In genomic region chr3:156957715-156958114, GRCh38 we compare ENCODE assay signal across 18 cellular contexts.
DNase-seq lines count a peak whose midpoint lies in the region; ATAC-seq, FAIRE-seq and TF ChIP-seq lines count a peak whose summit lies in the region.
"Had no signal": no experiment of that assay in that cellular context is flagged by ENCODE, and none has a peak within 500 bp of the region (broad histone marks: within the 10 kb centered on the region; RNA-seq: fewer than 3 reads in every experiment).

No MANE protein-coding gene starts in this region.

- peak; percentile 55 for ATAC-seq in GM18858 (IDR thresholded peaks at IDR 0.05; ENCODE audit: unreplicated experiment)
- ATAC-seq in GM21423 (IDR thresholded peaks at IDR 0.05; ENCODE audit: unreplicated experiment), result peak; percentile 88
- peak; percentile 98 for ATAC-seq in HG03064 (IDR thresholded peaks at IDR 0.05; ENCODE audit: low read depth, unreplicated experiment)
- peak; percentile 100 for ATAC-seq in GM12878
- ATAC-seq: HCT116, heart right ventricle had no signal

- WGBS in GM12878 (ENCODE audit: insufficient coverage, insufficient replicate concordance, low lambda C conversion rate, missing lambda C conversion rate), result 30% methylated on average over 1 of the region's 1 CpG

- RAD21 ChIA-PET in GM12878 (lab: Charles Lee; ENCODE audit: unreplicated experiment), result interaction anchor here (1.0 to 1.5 kb wide), 2 partner anchors 21 to 179 kb away, joined by 3 to 5 read pairs; no protein-coding TSS in a partner anchor

- H3K36me3 Mint-ChIP-seq in activated CD4-positive, alpha-beta memory T cell treated with anti-CD3 and anti-CD28 coated beads for 36 hours, result peaks cover 4% of the 10 kb centered on the region

- 0 out of 2 replicates have a peak overlapping the region, but pooled peaks have one; percentile 1 for H3K4me3 ChIP-seq in GM12878
- H3K4me3 ChIP-seq: heart right ventricle had no signal

- H3K27ac ChIP-seq in GM12878 (ENCODE audit: control insufficient read depth, insufficient read depth), result peak overlapping the region; percentile 22; the same call in 1 of the 2 replicates
- H3K27ac ChIP-seq: heart right ventricle had no signal

- intact Hi-C loops in GM12878 (cut with micrococcal nuclease; ENCODE audit: unreplicated experiment), result loop anchor here (2.0 to 5.0 kb wide), 2 partner anchors 107 to 125 kb away; no protein-coding TSS in a partner anchor
- intact Hi-C loops in activated CD4-positive, alpha-beta memory T cell treated with anti-CD3 and anti-CD28 coated beads for 36 hours (cut with micrococcal nuclease), result no loop called here

- H3K4me2 ChIP-seq in GM12878 (ENCODE audit: control insufficient read depth, insufficient read depth), result peak overlapping the region; percentile 70

- H3K9me3 ChIP-seq in GM12878 (replicated peaks; ENCODE audit: control insufficient read depth, insufficient read depth, low read length), result no peaks in the 10 kb centered on the region
- H3K9me3 ChIP-seq: heart right ventricle had no signal

- no peak overlapping the region for H3K9ac ChIP-seq in GM12878 (ENCODE audit: control insufficient read depth, insufficient read depth, low read length)

- CTCF ChIA-PET in GM12878 (lab: Yijun Ruan, JAX), result interaction anchor here (1.0 to 1.8 kb wide), 4 partner anchors 18 to 180 kb away, joined by 3 to 6 read pairs (median 4); no protein-coding TSS in a partner anchor
- CTCF ChIA-PET in activated CD4-positive, alpha-beta memory T cell treated with anti-CD3 and anti-CD28 coated beads for 36 hours (lab: Charles Lee), result no interaction called here

- POLR2A ChIA-PET in GM12878 (lab: Charles Lee), result no interaction called here
- POLR2A ChIA-PET in activated CD4-positive, alpha-beta memory T cell treated with anti-CD3 and anti-CD28 coated beads for 36 hours (lab: Charles Lee), result no interaction called here

- peaks cover 4% of the 10 kb centered on the region for H3K27me3 Mint-ChIP-seq in activated CD4-positive, alpha-beta memory T cell treated with anti-CD3 and anti-CD28 coated beads for 36 hours

- BruUV-seq in GM12878 (replicated peaks; lab: Mats Ljungman, UMichigan), result no TSS peak

- no peaks in the 10 kb centered on the region for H4K20me1 ChIP-seq in GM12878 (ENCODE audit: control insufficient read depth, insufficient read depth)

- H3K27ac Mint-ChIP-seq in activated CD4-positive, alpha-beta memory T cell treated with anti-CD3 and anti-CD28 coated beads for 36 hours, result no peak overlapping the region

- no peak overlapping the region for H3K4me3 Mint-ChIP-seq in activated CD4-positive, alpha-beta memory T cell treated with anti-CD3 and anti-CD28 coated beads for 36 hours

- H3K27me3 ChIP-seq in GM12878 (replicated peaks in 1 of 2; ENCODE audit: control insufficient read depth in 2 of 2, insufficient read depth in 2 of 2, low read length in 1 of 2), result no peaks in the 10 kb centered on the region
- H3K27me3 ChIP-seq: heart right ventricle had no signal

- no peaks in the 10 kb centered on the region for H3K79me2 ChIP-seq in GM12878 (ENCODE audit: control insufficient read depth, insufficient read depth, low read length)

- SMC1A ChIA-PET in GM12878 (lab: Charles Lee; ENCODE audit: uncharacterized antibody, unreplicated experiment), result interaction anchor here (0.6 to 2.3 kb wide), 5 partner anchors 16 to 122 kb away, joined by 3 to 10 read pairs (median 3); no protein-coding TSS in a partner anchor

- TF ChIP-seq EP300 in GM12878 (IDR thresholded peaks at IDR 0.05; ENCODE audit: borderline replicate concordance in 1 of 2, control insufficient read depth in 1 of 2, low read depth in 2 of 2, low read length in 2 of 2), result peak; percentile 50 to 53; a peak in 2 of 4 replicates

- peak; percentile 71 for FAIRE-seq in GM12878 (lab: Jason Lieb, UNC)
- FAIRE-seq: urothelium cell line had no signal

- TF ChIP-seq POLR2A in GM12878 (IDR thresholded peaks at IDR 0.05; ENCODE audit: low read depth, low read length), result no peak

- in situ Hi-C loops in GM12878 (cut with MboI), result no loop called here

- H3K36me3 ChIP-seq in GM12878 (ENCODE audit: control insufficient read depth in 2 of 2, insufficient read depth in 2 of 2, low read length in 1 of 2), result no peaks in the 10 kb centered on the region
- H3K36me3 ChIP-seq: heart right ventricle had no signal

- no peak for TF ChIP-seq CTCF in GM12878 (IDR thresholded peaks at IDR 0.05 in 2 of 3, conservative IDR thresholded peaks at IDR 0.05 in 1 of 3; ENCODE audit: control insufficient read depth in 2 of 3, extremely low read depth in 1 of 3, insufficient read depth in 1 of 3, low read depth in 3 of 3, low read length in 3 of 3)

- TF ChIP-seq RAD21 in GM12878 (IDR thresholded peaks at IDR 0.05; ENCODE audit: insufficient read depth, low read depth, low read length), result peak; percentile 9; the same call in 1 of the 2 replicates

- peaks cover 12% of the 10 kb centered on the region for H3K4me1 ChIP-seq in GM12878 (ENCODE audit: control insufficient read depth, insufficient read depth, low read length)
- H3K4me1 ChIP-seq: heart right ventricle had no signal

- no peaks in the 10 kb centered on the region for H3K9me3 Mint-ChIP-seq in activated CD4-positive, alpha-beta memory T cell treated with anti-CD3 and anti-CD28 coated beads for 36 hours

- no peak overlapping the region for H2AFZ ChIP-seq in GM12878 (ENCODE audit: control insufficient read depth, low read depth, low read length)

- DNase-seq in GM12878 (ENCODE audit: low read depth, low spot score), result peak; percentile 54
- no peak for DNase-seq in NCI-H146 (lab: John Stamatoyannopoulos, UW)
- no peak for DNase-seq in middle frontal gyrus (ENCODE audit: extremely low spot score, low spot score)
- DNase-seq in activated CD4-positive, alpha-beta memory T cell treated with anti-CD3 and anti-CD28 coated beads for 36 hours, result no peak
- DNase-seq in NCI-H510A (lab: John Stamatoyannopoulos, UW), result no peak
- DNase-seq: activated CD4-positive, CD25-positive, alpha-beta regulatory T cell; activated naive CD4-positive, alpha-beta T cell treated with Interleukin-2 at 50 U/mL for 16 hours; AML-193; GF-D8; heart right ventricle; NCI-H774; stimulated activated naive CD4-positive, alpha-beta T cell treated with Interleukin-2 at 50 U/mL for 16 hours; T-helper 1 cell had no signal

- no peaks in the 10 kb centered on the region for H3K4me1 Mint-ChIP-seq in activated CD4-positive, alpha-beta memory T cell treated with anti-CD3 and anti-CD28 coated beads for 36 hours (ENCODE audit: low read depth)

TF ChIP-seq in GM12878, 131 proteins besides CTCF, POLR2A, EP300 and RAD21 (continues in another document):
- TF ChIP-seq NFIC (IDR thresholded peaks at IDR 0.05; ENCODE audit: low read depth, low read length) (peak; percentile 82), MEF2B (IDR thresholded peaks at IDR 0.05; ENCODE audit: partially characterized antibody, poor library complexity, severe bottlenecking) (no peak), MAX (IDR thresholded peaks at IDR 0.05; ENCODE audit: low read depth, low read length) (no peak), SMAD1 (IDR thresholded peaks at IDR 0.05; ENCODE audit: low read depth, partially characterized antibody) (no peak), TCF7 (IDR thresholded peaks at IDR 0.05; ENCODE audit: borderline replicate concordance) (no peak), BCLAF1 (IDR thresholded peaks at IDR 0.05) (no peak), SIN3A (IDR thresholded peaks at IDR 0.05; ENCODE audit: low read depth, low read length) (no peak), MYB (IDR thresholded peaks at IDR 0.05; ENCODE audit: borderline replicate concordance, low read depth, low read length) (no peak), RELA (IDR thresholded peaks at IDR 0.05; ENCODE audit: borderline replicate concordance, partially characterized antibody) (no peak)
- TF ChIP-seq, protein P1, sequence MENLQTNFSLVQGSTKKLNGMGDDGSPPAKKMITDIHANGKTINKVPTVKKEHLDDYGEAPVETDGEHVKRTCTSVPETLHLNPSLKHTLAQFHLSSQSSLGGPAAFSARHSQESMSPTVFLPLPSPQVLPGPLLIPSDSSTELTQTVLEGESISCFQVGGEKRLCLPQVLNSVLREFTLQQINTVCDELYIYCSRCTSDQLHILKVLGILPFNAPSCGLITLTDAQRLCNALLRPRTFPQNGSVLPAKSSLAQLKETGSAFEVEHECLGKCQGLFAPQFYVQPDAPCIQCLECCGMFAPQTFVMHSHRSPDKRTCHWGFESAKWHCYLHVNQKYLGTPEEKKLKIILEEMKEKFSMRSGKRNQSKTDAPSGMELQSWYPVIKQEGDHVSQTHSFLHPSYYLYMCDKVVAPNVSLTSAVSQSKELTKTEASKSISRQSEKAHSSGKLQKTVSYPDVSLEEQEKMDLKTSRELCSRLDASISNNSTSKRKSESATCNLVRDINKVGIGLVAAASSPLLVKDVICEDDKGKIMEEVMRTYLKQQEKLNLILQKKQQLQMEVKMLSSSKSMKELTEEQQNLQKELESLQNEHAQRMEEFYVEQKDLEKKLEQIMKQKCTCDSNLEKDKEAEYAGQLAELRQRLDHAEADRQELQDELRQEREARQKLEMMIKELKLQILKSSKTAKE (IDR thresholded peaks at IDR 0.05; ENCODE audit: low read depth, poor library complexity, severe bottlenecking), result peak; percentile 57
